In genomic region chr11:43913829-43914380, GRCh38 we compare ENCODE assay signal across 2 cellular contexts.
TF ChIP-seq lines count a peak whose summit lies in the region.

No MANE protein-coding gene starts in this region.

TF ChIP-seq in GM23338, 12 proteins besides CTCF, POLR2A, EP300 and RAD21 (continued from another document):
- TF ChIP-seq REST (IDR thresholded peaks at IDR 0.05; ENCODE audit: unreplicated experiment) (no peak), ZNF462 (CRISPR knock-in tag; IDR thresholded peaks at IDR 0.05) (no peak), POLR2AphosphoS5 (IDR thresholded peaks at IDR 0.05; ENCODE audit: low read depth) (no peak), ZNF331 (CRISPR knock-in tag; IDR thresholded peaks at IDR 0.05; ENCODE audit: low read depth) (no peak), CREB1 (CRISPR knock-in tag; IDR thresholded peaks at IDR 0.05; ENCODE audit: low read depth) (no peak), ZNF114 (CRISPR knock-in tag; IDR thresholded peaks at IDR 0.05) (no peak), EZH2phosphoT487 (IDR thresholded peaks at IDR 0.05; ENCODE audit: unreplicated experiment) (no peak)
- TF ChIP-seq, protein P1, sequence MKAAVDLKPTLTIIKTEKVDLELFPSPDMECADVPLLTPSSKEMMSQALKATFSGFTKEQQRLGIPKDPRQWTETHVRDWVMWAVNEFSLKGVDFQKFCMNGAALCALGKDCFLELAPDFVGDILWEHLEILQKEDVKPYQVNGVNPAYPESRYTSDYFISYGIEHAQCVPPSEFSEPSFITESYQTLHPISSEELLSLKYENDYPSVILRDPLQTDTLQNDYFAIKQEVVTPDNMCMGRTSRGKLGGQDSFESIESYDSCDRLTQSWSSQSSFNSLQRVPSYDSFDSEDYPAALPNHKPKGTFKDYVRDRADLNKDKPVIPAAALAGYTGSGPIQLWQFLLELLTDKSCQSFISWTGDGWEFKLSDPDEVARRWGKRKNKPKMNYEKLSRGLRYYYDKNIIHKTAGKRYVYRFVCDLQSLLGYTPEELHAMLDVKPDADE (IDR thresholded peaks at IDR 0.05), result no peak

TF ChIP-seq in WTC11, 78 proteins besides CTCF, POLR2A, EP300 and RAD21 (continued from another document):
- TF ChIP-seq ZNF317 (CRISPR knock-in tag; IDR thresholded peaks at IDR 0.05; ENCODE audit: borderline replicate concordance, low read depth), result no peak
- TF ChIP-seq ZNF512 (CRISPR knock-in tag; IDR thresholded peaks at IDR 0.05; ENCODE audit: borderline replicate concordance), result no peak
- TF ChIP-seq, protein P2, sequence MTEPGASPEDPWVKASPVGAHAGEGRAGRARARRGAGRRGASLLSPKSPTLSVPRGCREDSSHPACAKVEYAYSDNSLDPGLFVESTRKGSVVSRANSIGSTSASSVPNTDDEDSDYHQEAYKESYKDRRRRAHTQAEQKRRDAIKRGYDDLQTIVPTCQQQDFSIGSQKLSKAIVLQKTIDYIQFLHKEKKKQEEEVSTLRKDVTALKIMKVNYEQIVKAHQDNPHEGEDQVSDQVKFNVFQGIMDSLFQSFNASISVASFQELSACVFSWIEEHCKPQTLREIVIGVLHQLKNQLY (CRISPR knock-in tag; IDR thresholded peaks at IDR 0.05), result no peak
- no peak for TF ChIP-seq MXD4 (CRISPR knock-in tag; IDR thresholded peaks at IDR 0.05; ENCODE audit: borderline replicate concordance)
